ENCODE assay signal across 10 cellular contexts in genomic region chr6:160055378-160055777, GRCh38.
"Had no signal": no experiment of that assay in that cellular context is flagged by ENCODE, and none has a peak within 500 bp of the region (broad histone marks: within the 10 kb centered on the region; RNA-seq: fewer than 3 reads in every experiment).

No MANE protein-coding gene starts in this region.

- H3K9me3 ChIP-seq: gastroesophageal sphincter, sigmoid colon had no signal

- ATAC-seq: activated CD8-positive, alpha-beta T cell treated with anti-CD3 and anti-CD28 coated beads, Interleukin-2, amount 10 ng/mL, durations not matched to agents 7 days and 5 days; gastroesophageal sphincter had no signal

- H3K27me3 ChIP-seq: gastroesophageal sphincter, hepatocyte, sigmoid colon had no signal

- DNase-seq: activated CD4-positive, alpha-beta T cell treated with anti-CD3 and anti-CD28 coated beads for 4 hours; activated CD8-positive, alpha-beta T cell treated with anti-CD3 and anti-CD28 coated beads, Interleukin-2, amount 10 ng/mL, durations not matched to agents 7 days and 5 days; activated T-cell treated with anti-CD3 and anti-CD28 coated beads for 4 hours; amygdala; effector memory CD4-positive, alpha-beta T cell; kidney; sigmoid colon had no signal

- H3K4me3 ChIP-seq: gastroesophageal sphincter, hepatocyte, sigmoid colon had no signal

- H3K4me1 ChIP-seq: gastroesophageal sphincter, sigmoid colon had no signal

- FAIRE-seq: kidney had no signal

- H3K27ac ChIP-seq: epithelial cell of prostate, gastroesophageal sphincter, hepatocyte, sigmoid colon had no signal
